In the genomic region with DNA sequence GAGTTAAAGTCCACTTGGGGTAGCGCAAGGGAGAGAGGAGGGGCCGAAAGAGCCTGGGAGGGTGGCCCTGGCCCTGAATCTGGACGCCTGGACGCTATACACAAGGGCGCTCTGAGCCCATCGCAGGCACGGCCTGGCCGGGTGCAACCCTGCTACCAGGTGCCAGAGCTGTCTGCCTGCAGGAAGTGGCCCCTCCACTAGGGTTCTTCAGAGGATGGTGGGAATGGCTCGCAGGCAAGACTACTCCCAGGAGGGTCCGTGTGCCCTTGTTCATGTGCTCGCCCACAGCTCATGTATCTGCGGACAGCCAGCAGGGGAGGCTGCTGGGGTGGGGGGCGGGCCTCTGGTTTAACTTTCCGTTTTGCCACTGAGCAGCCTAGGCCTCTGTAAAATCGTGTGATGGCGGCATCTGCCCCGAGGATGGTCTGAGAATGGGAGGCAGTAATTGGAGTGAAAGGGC, we compare ENCODE assay signal across 1 cellular context.
TF ChIP-seq lines count a peak whose summit lies in the region.

No MANE protein-coding gene starts in this region.

TF ChIP-seq in GM23338, 12 proteins besides CTCF, POLR2A, EP300 and RAD21 (continued from another document):
- TF ChIP-seq, protein P1, sequence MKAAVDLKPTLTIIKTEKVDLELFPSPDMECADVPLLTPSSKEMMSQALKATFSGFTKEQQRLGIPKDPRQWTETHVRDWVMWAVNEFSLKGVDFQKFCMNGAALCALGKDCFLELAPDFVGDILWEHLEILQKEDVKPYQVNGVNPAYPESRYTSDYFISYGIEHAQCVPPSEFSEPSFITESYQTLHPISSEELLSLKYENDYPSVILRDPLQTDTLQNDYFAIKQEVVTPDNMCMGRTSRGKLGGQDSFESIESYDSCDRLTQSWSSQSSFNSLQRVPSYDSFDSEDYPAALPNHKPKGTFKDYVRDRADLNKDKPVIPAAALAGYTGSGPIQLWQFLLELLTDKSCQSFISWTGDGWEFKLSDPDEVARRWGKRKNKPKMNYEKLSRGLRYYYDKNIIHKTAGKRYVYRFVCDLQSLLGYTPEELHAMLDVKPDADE (IDR thresholded peaks at IDR 0.05): no peak
- TF ChIP-seq, protein P2, sequence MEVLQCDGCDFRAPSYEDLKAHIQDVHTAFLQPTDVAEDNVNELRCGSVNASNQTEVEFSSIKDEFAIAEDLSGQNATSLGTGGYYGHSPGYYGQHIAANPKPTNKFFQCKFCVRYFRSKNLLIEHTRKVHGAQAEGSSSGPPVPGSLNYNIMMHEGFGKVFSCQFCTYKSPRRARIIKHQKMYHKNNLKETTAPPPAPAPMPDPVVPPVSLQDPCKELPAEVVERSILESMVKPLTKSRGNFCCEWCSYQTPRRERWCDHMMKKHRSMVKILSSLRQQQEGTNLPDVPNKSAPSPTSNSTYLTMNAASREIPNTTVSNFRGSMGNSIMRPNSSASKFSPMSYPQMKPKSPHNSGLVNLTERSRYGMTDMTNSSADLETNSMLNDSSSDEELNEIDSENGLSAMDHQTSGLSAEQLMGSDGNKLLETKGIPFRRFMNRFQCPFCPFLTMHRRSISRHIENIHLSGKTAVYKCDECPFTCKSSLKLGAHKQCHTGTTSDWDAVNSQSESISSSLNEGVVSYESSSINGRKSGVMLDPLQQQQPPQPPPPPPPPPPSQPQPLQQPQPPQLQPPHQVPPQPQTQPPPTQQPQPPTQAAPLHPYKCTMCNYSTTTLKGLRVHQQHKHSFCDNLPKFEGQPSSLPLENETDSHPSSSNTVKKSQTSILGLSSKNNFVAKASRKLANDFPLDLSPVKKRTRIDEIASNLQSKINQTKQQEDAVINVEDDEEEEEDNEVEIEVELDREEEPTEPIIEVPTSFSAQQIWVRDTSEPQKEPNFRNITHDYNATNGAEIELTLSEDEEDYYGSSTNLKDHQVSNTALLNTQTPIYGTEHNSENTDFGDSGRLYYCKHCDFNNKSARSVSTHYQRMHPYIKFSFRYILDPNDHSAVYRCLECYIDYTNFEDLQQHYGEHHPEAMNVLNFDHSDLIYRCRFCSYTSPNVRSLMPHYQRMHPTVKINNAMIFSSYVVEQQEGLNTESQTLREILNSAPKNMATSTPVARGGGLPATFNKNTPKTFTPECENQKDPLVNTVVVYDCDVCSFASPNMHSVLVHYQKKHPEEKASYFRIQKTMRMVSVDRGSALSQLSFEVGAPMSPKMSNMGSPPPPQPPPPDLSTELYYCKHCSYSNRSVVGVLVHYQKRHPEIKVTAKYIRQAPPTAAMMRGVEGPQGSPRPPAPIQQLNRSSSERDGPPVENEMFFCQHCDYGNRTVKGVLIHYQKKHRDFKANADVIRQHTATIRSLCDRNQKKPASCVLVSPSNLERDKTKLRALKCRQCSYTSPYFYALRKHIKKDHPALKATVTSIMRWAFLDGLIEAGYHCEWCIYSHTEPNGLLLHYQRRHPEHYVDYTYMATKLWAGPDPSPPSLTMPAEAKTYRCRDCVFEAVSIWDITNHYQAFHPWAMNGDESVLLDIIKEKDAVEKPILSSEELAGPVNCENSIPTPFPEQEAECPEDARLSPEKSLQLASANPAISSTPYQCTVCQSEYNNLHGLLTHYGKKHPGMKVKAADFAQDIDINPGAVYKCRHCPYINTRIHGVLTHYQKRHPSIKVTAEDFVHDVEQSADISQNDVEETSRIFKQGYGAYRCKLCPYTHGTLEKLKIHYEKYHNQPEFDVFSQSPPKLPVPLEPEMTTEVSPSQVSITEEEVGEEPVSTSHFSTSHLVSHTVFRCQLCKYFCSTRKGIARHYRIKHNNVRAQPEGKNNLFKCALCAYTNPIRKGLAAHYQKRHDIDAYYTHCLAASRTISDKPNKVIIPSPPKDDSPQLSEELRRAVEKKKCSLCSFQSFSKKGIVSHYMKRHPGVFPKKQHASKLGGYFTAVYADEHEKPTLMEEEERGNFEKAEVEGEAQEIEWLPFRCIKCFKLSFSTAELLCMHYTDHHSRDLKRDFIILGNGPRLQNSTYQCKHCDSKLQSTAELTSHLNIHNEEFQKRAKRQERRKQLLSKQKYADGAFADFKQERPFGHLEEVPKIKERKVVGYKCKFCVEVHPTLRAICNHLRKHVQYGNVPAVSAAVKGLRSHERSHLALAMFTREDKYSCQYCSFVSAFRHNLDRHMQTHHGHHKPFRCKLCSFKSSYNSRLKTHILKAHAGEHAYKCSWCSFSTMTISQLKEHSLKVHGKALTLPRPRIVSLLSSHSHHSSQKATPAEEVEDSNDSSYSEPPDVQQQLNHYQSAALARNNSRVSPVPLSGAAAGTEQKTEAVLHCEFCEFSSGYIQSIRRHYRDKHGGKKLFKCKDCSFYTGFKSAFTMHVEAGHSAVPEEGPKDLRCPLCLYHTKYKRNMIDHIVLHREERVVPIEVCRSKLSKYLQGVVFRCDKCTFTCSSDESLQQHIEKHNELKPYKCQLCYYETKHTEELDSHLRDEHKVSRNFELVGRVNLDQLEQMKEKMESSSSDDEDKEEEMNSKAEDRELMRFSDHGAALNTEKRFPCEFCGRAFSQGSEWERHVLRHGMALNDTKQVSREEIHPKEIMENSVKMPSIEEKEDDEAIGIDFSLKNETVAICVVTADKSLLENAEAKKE (CRISPR knock-in tag; IDR thresholded peaks at IDR 0.05): no peak
- TF ChIP-seq POLR2AphosphoS5 (IDR thresholded peaks at IDR 0.05; ENCODE audit: low read depth) (no peak), ZNF331 (CRISPR knock-in tag; IDR thresholded peaks at IDR 0.05; ENCODE audit: low read depth) (no peak)
